In genomic region chr1:93219443-93219842, GRCh38 we compare ENCODE assay signal across 11 cellular contexts. TPM values are rescaled to one million over a fixed set of nuclear protein-coding genes. Genes with fewer than 3 reads are reported as not detected.
DNase-seq lines count a peak whose midpoint lies in the region; ATAC-seq lines count a peak whose summit lies in the region.
"Had no signal": no experiment of that assay in that cellular context is flagged by ENCODE, and none has a peak within 500 bp of the region (broad histone marks: within the 10 kb centered on the region; RNA-seq: fewer than 3 reads in every experiment).

No MANE protein-coding gene starts in this region.

- peak overlapping the region; percentile 33 for H3K4me3 ChIP-seq in Jurkat, Clone E6-1 (ENCODE audit: low read length)
- H3K4me3 ChIP-seq: A549 had no signal

- intact Hi-C loops in activated T-helper 2 cell treated with anti-CD3 and anti-CD28 coated beads, Interferon-gamma antibody, Interleukin-2, Interleukin-4, amounts not matched to agents 10 μg/mL and 5 μg/mL and 100 μg/mL, durations not matched to agents 14 hours and 24 hours and 36 hours (cut with micrococcal nuclease) = loop anchor here (1.0 kb wide), 1 partner anchor 38 kb away; no protein-coding TSS in a partner anchor

- ATAC-seq in activated CD8-positive, alpha-beta memory T cell treated with anti-CD3 and anti-CD28 coated beads, Interleukin-2, amount 10 ng/mL, durations not matched to agents 7 days and 5 days = peak; percentile 83
- ATAC-seq: A549, Panc1 had no signal

- H3K27me3 Mint-ChIP-seq in activated CD8-positive, alpha-beta memory T cell treated with anti-CD3 and anti-CD28 coated beads, Interleukin-2, amount 10 ng/mL, durations not matched to agents 7 days and 5 days = no peaks in the 10 kb centered on the region
- no peaks in the 10 kb centered on the region for H3K27me3 Mint-ChIP-seq in activated T-helper 2 cell treated with anti-CD3 and anti-CD28 coated beads, Interferon-gamma antibody, Interleukin-2, Interleukin-4, amounts not matched to agents 10 μg/mL and 5 μg/mL and 100 μg/mL, durations not matched to agents 14 hours and 24 hours and 36 hours (ENCODE audit: low read depth)

- peak; percentile 64 for DNase-seq in activated CD8-positive, alpha-beta memory T cell treated with anti-CD3 and anti-CD28 coated beads, Interleukin-2, amount 10 ng/mL, durations not matched to agents 7 days and 5 days
- no peak for DNase-seq in activated CD8-positive, alpha-beta memory T cell treated with anti-CD3 and anti-CD28 coated beads, Interleukin-2, amount 50 U/mL, for 4 hours
- peak; percentile 74 for DNase-seq in Jurkat, Clone E6-1 (ENCODE audit: low read depth, low spot score)
- DNase-seq in activated T-helper 2 cell treated with anti-CD3 and anti-CD28 coated beads, Interferon-gamma antibody, Interleukin-2, Interleukin-4, amounts not matched to agents 10 μg/mL and 5 μg/mL and 100 μg/mL, durations not matched to agents 14 hours and 24 hours and 36 hours (ENCODE audit: low spot score) = peak; percentile 33
- DNase-seq in stimulated activated CD8-positive, alpha-beta memory T cell treated with anti-CD3 and anti-CD28 coated beads, Interleukin-4, amount 100 ng/mL, for 48 hours = peak; percentile 31
- no peak for DNase-seq in DMS 273 treated with DMSO at 0.1 percent for 48 hours (lab: John Stamatoyannopoulos, UW)
- DNase-seq in effector CD4-positive, alpha-beta T cell = no peak
- DNase-seq in UCSD-AML1 (lab: John Stamatoyannopoulos, UW; ENCODE audit: unreplicated experiment) = no peak
- DNase-seq: foreskin melanocyte had no signal

- H3K4me3 Mint-ChIP-seq in activated CD8-positive, alpha-beta memory T cell treated with anti-CD3 and anti-CD28 coated beads, Interleukin-2, amount 10 ng/mL, durations not matched to agents 7 days and 5 days = peak overlapping the region; percentile 55
- H3K4me3 Mint-ChIP-seq in activated T-helper 2 cell treated with anti-CD3 and anti-CD28 coated beads, Interferon-gamma antibody, Interleukin-2, Interleukin-4, amounts not matched to agents 10 μg/mL and 5 μg/mL and 100 μg/mL, durations not matched to agents 14 hours and 24 hours and 36 hours (ENCODE audit: low read depth) = peak overlapping the region; percentile 52

- H3K36me3 Mint-ChIP-seq in activated CD8-positive, alpha-beta memory T cell treated with anti-CD3 and anti-CD28 coated beads, Interleukin-2, amount 10 ng/mL, durations not matched to agents 7 days and 5 days = peaks cover 63% of the 10 kb centered on the region
- peaks cover 76% of the 10 kb centered on the region for H3K36me3 Mint-ChIP-seq in activated T-helper 2 cell treated with anti-CD3 and anti-CD28 coated beads, Interferon-gamma antibody, Interleukin-2, Interleukin-4, amounts not matched to agents 10 μg/mL and 5 μg/mL and 100 μg/mL, durations not matched to agents 14 hours and 24 hours and 36 hours (ENCODE audit: low read depth)

- H3K4me1 Mint-ChIP-seq in activated CD8-positive, alpha-beta memory T cell treated with anti-CD3 and anti-CD28 coated beads, Interleukin-2, amount 10 ng/mL, durations not matched to agents 7 days and 5 days = peaks cover 24% of the 10 kb centered on the region
- H3K4me1 Mint-ChIP-seq in activated T-helper 2 cell treated with anti-CD3 and anti-CD28 coated beads, Interferon-gamma antibody, Interleukin-2, Interleukin-4, amounts not matched to agents 10 μg/mL and 5 μg/mL and 100 μg/mL, durations not matched to agents 14 hours and 24 hours and 36 hours (ENCODE audit: low read depth) = peaks cover 35% of the 10 kb centered on the region

- CTCF ChIA-PET in activated CD8-positive, alpha-beta memory T cell treated with anti-CD3 and anti-CD28 coated beads, Interleukin-2, amount 10 ng/mL, durations not matched to agents 7 days and 5 days (lab: Charles Lee) = interaction anchor here (0.8 kb wide), 1 partner anchor 126 kb away, joined by 4 read pairs; the partner anchor contains the start of gene DR1

- peak overlapping the region; percentile 75 for H3K27ac Mint-ChIP-seq in activated CD8-positive, alpha-beta memory T cell treated with anti-CD3 and anti-CD28 coated beads, Interleukin-2, amount 10 ng/mL, durations not matched to agents 7 days and 5 days
- H3K27ac Mint-ChIP-seq in activated T-helper 2 cell treated with anti-CD3 and anti-CD28 coated beads, Interferon-gamma antibody, Interleukin-2, Interleukin-4, amounts not matched to agents 10 μg/mL and 5 μg/mL and 100 μg/mL, durations not matched to agents 14 hours and 24 hours and 36 hours = peak overlapping the region; percentile 64

- peaks cover 4% of the 10 kb centered on the region for H3K9me3 Mint-ChIP-seq in activated CD8-positive, alpha-beta memory T cell treated with anti-CD3 and anti-CD28 coated beads, Interleukin-2, amount 10 ng/mL, durations not matched to agents 7 days and 5 days (ENCODE audit: low read depth)
- H3K9me3 Mint-ChIP-seq in activated T-helper 2 cell treated with anti-CD3 and anti-CD28 coated beads, Interferon-gamma antibody, Interleukin-2, Interleukin-4, amounts not matched to agents 10 μg/mL and 5 μg/mL and 100 μg/mL, durations not matched to agents 14 hours and 24 hours and 36 hours = peaks cover 7% of the 10 kb centered on the region

RNA-seq across cellular contexts. Expression of gene CCDC18, which starts 38.9 kb away (rescaled TPM):
- total RNA-seq in activated CD8-positive, alpha-beta memory T cell treated with anti-CD3 and anti-CD28 coated beads, Interleukin-2, amount 10 ng/mL, durations not matched to agents 7 days and 5 days = 10 to 100 TPM; 30.5 to 37.7 TPM
- 22.2 TPM for polyA plus RNA-seq in Jurkat, Clone E6-1 (2012; ENCODE audit: insufficient read depth, insufficient read length)
- 20.1 and 22.9 TPM in 2 replicates for total RNA-seq in activated T-helper 2 cell treated with anti-CD3 and anti-CD28 coated beads, Interferon-gamma antibody, Interleukin-2, Interleukin-4, amounts not matched to agents 10 μg/mL and 5 μg/mL and 100 μg/mL, durations not matched to agents 14 hours and 24 hours and 36 hours

RNA-seq across cellular contexts. Expression of gene TMED5, which starts 39.2 kb away (rescaled TPM):
- 10 to 100 TPM; 42.9 to 48.2 TPM for total RNA-seq in activated CD8-positive, alpha-beta memory T cell treated with anti-CD3 and anti-CD28 coated beads, Interleukin-2, amount 10 ng/mL, durations not matched to agents 7 days and 5 days
- polyA plus RNA-seq in Jurkat, Clone E6-1 (2012; ENCODE audit: insufficient read depth, insufficient read length) = 28.5 TPM
- total RNA-seq in activated T-helper 2 cell treated with anti-CD3 and anti-CD28 coated beads, Interferon-gamma antibody, Interleukin-2, Interleukin-4, amounts not matched to agents 10 μg/mL and 5 μg/mL and 100 μg/mL, durations not matched to agents 14 hours and 24 hours and 36 hours = 58.6 and 60.4 TPM in 2 replicates

Comparison
In these comparisons a context has a peak if more than half of its experiments do, and no peak if none do; other contexts are left out.
1. DNase-seq: peak in activated CD8-positive, alpha-beta memory T cell treated with anti-CD3 and anti-CD28 coated beads, Interleukin-2, amount 10 ng/mL, durations not matched to agents 7 days and 5 days (single experiment), Jurkat, Clone E6-1 (single experiment), activated T-helper 2 cell treated with anti-CD3 and anti-CD28 coated beads, Interferon-gamma antibody, Interleukin-2, Interleukin-4, amounts not matched to agents 10 μg/mL and 5 μg/mL and 100 μg/mL, durations not matched to agents 14 hours and 24 hours and 36 hours (single experiment) and stimulated activated CD8-positive, alpha-beta memory T cell treated with anti-CD3 and anti-CD28 coated beads, Interleukin-4, amount 100 ng/mL, for 48 hours (single experiment); none in activated CD8-positive, alpha-beta memory T cell treated with anti-CD3 and anti-CD28 coated beads, Interleukin-2, amount 50 U/mL, for 4 hours (single experiment), DMS 273 treated with DMSO at 0.1 percent for 48 hours (single experiment), effector CD4-positive, alpha-beta T cell (single experiment) and UCSD-AML1 (single experiment).